Comparison of ENCODE assay signal across 8 cellular contexts in the genomic region with DNA sequence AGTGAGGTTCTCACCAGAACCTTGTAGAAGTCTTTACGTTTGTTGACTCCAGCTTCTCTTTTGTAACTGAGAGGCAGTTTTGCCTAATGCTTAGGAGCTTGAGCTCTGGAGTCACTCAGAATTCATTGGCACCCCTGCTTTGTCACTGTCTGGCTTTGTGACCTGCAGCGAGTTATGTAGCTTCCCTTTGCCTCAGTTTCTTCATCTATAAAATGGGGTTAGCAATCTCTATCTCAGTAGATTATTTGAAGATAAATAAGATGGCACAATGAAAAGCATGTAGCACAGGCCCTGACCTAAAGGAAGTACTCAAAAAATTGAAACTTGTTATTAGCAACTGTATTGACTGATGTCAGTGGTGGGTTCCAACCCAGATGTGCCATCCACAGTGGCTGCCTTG.
"Had no signal": no experiment of that assay in that cellular context is flagged by ENCODE, and none has a peak within 500 bp of the region (broad histone marks: within the 10 kb centered on the region; RNA-seq: fewer than 3 reads in every experiment).

No MANE protein-coding gene starts in this region.

- FAIRE-seq: G401.6, GM12878, GM12891, GM12892, GM18507, GM19239 had no signal

- DNase-seq: GDM1, GF-D8 had no signal

- H3K4me3 ChIP-seq: GM12878 had no signal

- ATAC-seq: GM12878 had no signal
